14 cellular contexts compared by ENCODE assay signal in the genomic region with DNA sequence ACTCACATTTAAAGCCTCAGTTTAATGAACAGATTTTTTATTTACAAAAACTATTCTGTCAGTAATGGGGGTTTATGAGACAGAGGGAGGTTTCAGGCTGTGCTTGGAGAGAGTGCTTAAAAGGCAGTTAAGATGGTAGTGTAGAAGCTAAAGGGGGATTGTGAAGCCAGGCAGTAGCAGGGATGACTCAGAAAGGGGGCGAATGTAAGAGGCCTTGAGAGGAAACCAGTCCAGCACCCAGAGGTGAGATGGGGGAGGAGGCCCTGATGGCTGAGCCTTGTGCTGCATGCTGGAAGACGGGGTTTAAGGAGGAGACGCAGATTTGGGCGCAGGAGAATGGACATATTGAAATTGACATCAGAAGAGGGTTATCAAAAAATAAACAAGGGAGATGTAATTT. TPM values are rescaled to one million over a fixed set of nuclear protein-coding genes. Genes with fewer than 3 reads are reported as not detected.
DNase-seq lines count a peak whose midpoint lies in the region; ATAC-seq and TF ChIP-seq lines count a peak whose summit lies in the region.
"Had no signal": no experiment of that assay in that cellular context is flagged by ENCODE, and none has a peak within 500 bp of the region (broad histone marks: within the 10 kb centered on the region; RNA-seq: fewer than 3 reads in every experiment).

No MANE protein-coding gene starts in this region.

- H3K27ac ChIP-seq in left ventricle myocardium inferior (replicated peaks): no peak overlapping the region
- H3K27ac ChIP-seq: SJSA1, stomach had no signal

- peak; percentile 81 to 84 for ATAC-seq in activated T-cell treated with anti-CD3 and anti-CD28 coated beads, Interleukin-2, amount 50 U/mL, for 72 hours (replicated peaks in 1 of 2)

- peak overlapping the region; percentile 74 for H3K27ac Mint-ChIP-seq in activated T-cell treated with anti-CD3 and anti-CD28 coated beads, Interleukin-2, amount 50 U/mL, for 72 hours
- no peak overlapping the region for H3K27ac Mint-ChIP-seq in type B pancreatic cell

- no peaks in the 10 kb centered on the region for H3K27me3 Mint-ChIP-seq in activated T-cell treated with anti-CD3 and anti-CD28 coated beads, Interleukin-2, amount 50 U/mL, for 72 hours (ENCODE audit: low read depth)
- H3K27me3 Mint-ChIP-seq in type B pancreatic cell: peaks cover 9% of the 10 kb centered on the region
- H3K27me3 Mint-ChIP-seq: central memory CD8-positive, alpha-beta T cell had no signal

- intact Hi-C loops in cardiac septum (cut with DNase I): loop anchor here (5.0 kb wide), 1 partner anchor 62 kb away; no protein-coding TSS in a partner anchor
- intact Hi-C loops in left ventricle myocardium inferior (cut with micrococcal nuclease): no loop called here

- no peaks in the 10 kb centered on the region for H3K36me3 ChIP-seq in left ventricle myocardium inferior
- H3K36me3 ChIP-seq: HAP-1, SJSA1, stomach had no signal

- DNase-seq in cardiac septum (ENCODE audit: low spot score) (peak; percentile 19), left ventricle myocardium inferior (no peak), iris pigment epithelial cell (ENCODE audit: low read depth) (peak; percentile 51), type B pancreatic cell (ENCODE audit: extremely low spot score, unreplicated experiment) (peak; percentile 32), CD1c-positive myeloid dendritic cell (ENCODE audit: extremely low spot score) (no peak), T-helper 9 cell (no peak), NCI-H2171 treated with DMSO at 0.1 percent for 48 hours (lab: John Stamatoyannopoulos, UW) (no peak)
- DNase-seq in activated T-cell treated with anti-CD3 and anti-CD28 coated beads, Interleukin-2, amount 50 U/mL, for 72 hours: peak; percentile 42 to 52
- DNase-seq: AML-193; stimulated activated CD4-positive, alpha-beta T cell treated with anti-CD3 and anti-CD28 coated beads, Interleukin-2, amount 100 ng/mL, for 48 hours; stomach had no signal

- no peak overlapping the region for H3K4me3 ChIP-seq in left ventricle myocardium inferior
- H3K4me3 ChIP-seq: HAP-1, SJSA1, stomach had no signal

- H3K4me1 ChIP-seq in left ventricle myocardium inferior: peaks cover 16% of the 10 kb centered on the region
- H3K4me1 ChIP-seq: SJSA1 had no signal

- H3K9me3 ChIP-seq in left ventricle myocardium inferior (replicated peaks): no peaks in the 10 kb centered on the region
- H3K9me3 ChIP-seq: HAP-1, SJSA1, stomach had no signal

- peaks cover 2 to 6% of the 10 kb centered on the region in 2 donors for H3K9me3 Mint-ChIP-seq in activated T-cell treated with anti-CD3 and anti-CD28 coated beads, Interleukin-2, amount 50 U/mL, for 72 hours
- no peaks in the 10 kb centered on the region for H3K9me3 Mint-ChIP-seq in type B pancreatic cell
- H3K9me3 Mint-ChIP-seq: central memory CD8-positive, alpha-beta T cell had no signal

- H3K36me3 Mint-ChIP-seq in activated T-cell treated with anti-CD3 and anti-CD28 coated beads, Interleukin-2, amount 50 U/mL, for 72 hours (ENCODE audit: insufficient read depth in 2 of 2): no peaks in the 10 kb centered on the region
- no peaks in the 10 kb centered on the region for H3K36me3 Mint-ChIP-seq in type B pancreatic cell

- no peaks in the 10 kb centered on the region for H3K27me3 ChIP-seq in left ventricle myocardium inferior (ENCODE audit: low read depth)
- H3K27me3 ChIP-seq: SJSA1, stomach had no signal

- H3K4me1 Mint-ChIP-seq in activated T-cell treated with anti-CD3 and anti-CD28 coated beads, Interleukin-2, amount 50 U/mL, for 72 hours (ENCODE audit: low read depth): peaks cover 46% of the 10 kb centered on the region
- peaks cover 47% of the 10 kb centered on the region for H3K4me1 Mint-ChIP-seq in type B pancreatic cell (ENCODE audit: unreplicated experiment)

- no peak for TF ChIP-seq CTCF in left ventricle myocardium inferior (IDR thresholded peaks at IDR 0.05; ENCODE audit: borderline replicate concordance)
- TF ChIP-seq CTCF in type B pancreatic cell (conservative IDR thresholded peaks at IDR 0.05): no peak

- peak overlapping the region in 1 of 2 donors; percentile 37 for H3K4me3 Mint-ChIP-seq in activated T-cell treated with anti-CD3 and anti-CD28 coated beads, Interleukin-2, amount 50 U/mL, for 72 hours
- H3K4me3 Mint-ChIP-seq in type B pancreatic cell: no peak overlapping the region
- H3K4me3 Mint-ChIP-seq: central memory CD8-positive, alpha-beta T cell had no signal

RNA-seq across cellular contexts. Expression of a gene that starts 6.6 kb away (rescaled TPM):
- total RNA-seq in cardiac septum (5.3 TPM), left ventricle myocardium inferior (3.5 TPM), type B pancreatic cell (ENCODE audit: low replicate concordance) (6.0 and 6.5 TPM in 2 replicates)
- total RNA-seq in activated T-cell treated with anti-CD3 and anti-CD28 coated beads, Interleukin-2, amount 50 U/mL, for 72 hours: 10 to 100 TPM; 70.7 to 96.1 TPM

Comparison
In these comparisons a context has a peak if more than half of its experiments do, and no peak if none do; other contexts are left out.
1. DNase-seq: peak in cardiac septum (single experiment), activated T-cell treated with anti-CD3 and anti-CD28 coated beads, Interleukin-2, amount 50 U/mL, for 72 hours (2 of 2), iris pigment epithelial cell (single experiment) and type B pancreatic cell (single experiment); none in left ventricle myocardium inferior (single experiment), CD1c-positive myeloid dendritic cell (single experiment), T-helper 9 cell (single experiment) and NCI-H2171 treated with DMSO at 0.1 percent for 48 hours (single experiment).